Comparison of ENCODE assay signal across 8 cellular contexts in genomic region chr7:150322114-150322832, GRCh38. TPM values are rescaled to one million over a fixed set of nuclear protein-coding genes. Genes with fewer than 3 reads are reported as not detected.
DNase-seq lines count a peak whose midpoint lies in the region; ATAC-seq lines count a peak whose summit lies in the region.

No MANE protein-coding gene starts in this region.

- no peak overlapping the region for H2BK15ac ChIP-seq in mesenchymal stem cell (ENCODE audit: low read depth, poor library complexity, severe bottlenecking)

- DNase-seq in NCI-H1694 (lab: John Stamatoyannopoulos, UW) (peak; percentile 48), inferior parietal cortex (ENCODE audit: extremely low spot score) (peak; percentile 31), head of caudate nucleus (no peak), mesenchymal stem cell (no peak), putamen (ENCODE audit: low spot score) (no peak)
- DNase-seq in activated T-cell treated with anti-CD3 and anti-CD28 coated beads, Interleukin-2, amount 50 U/mL, for 48 hours: peak; percentile 72 to 74
- DNase-seq in stimulated activated CD8-positive, alpha-beta memory T cell treated with anti-CD3 and anti-CD28 coated beads, Interleukin-2, amount 100 ng/mL, for 48 hours (ENCODE audit: low read depth in 2 of 2): peak; percentile 20 to 46

- H3K4me3 ChIP-seq in mesenchymal stem cell (ENCODE audit: insufficient read depth in 1 of 2, low read depth in 1 of 2, low read length in 2 of 2): no peak overlapping the region

- no peak overlapping the region for H3K14ac ChIP-seq in mesenchymal stem cell (ENCODE audit: low read length in 2 of 2)

- 84% methylated on average over 4 of the region's 4 CpGs for WGBS in mesenchymal stem cell

- H2AFZ ChIP-seq in mesenchymal stem cell (ENCODE audit: low read depth, low read length): no peak overlapping the region

- H2BK120ac ChIP-seq in mesenchymal stem cell (ENCODE audit: low read depth, low read length): no peak overlapping the region

- H4K91ac ChIP-seq in mesenchymal stem cell (ENCODE audit: low read length): no peak overlapping the region

- no peaks in the 10 kb centered on the region for H3K36me3 ChIP-seq in mesenchymal stem cell (ENCODE audit: control insufficient read depth in 1 of 2, insufficient read depth in 2 of 2, low read depth in 1 of 2, low read length in 2 of 2)

- peak overlapping the region in 1 of 2 experiments; percentile 10 for H2BK12ac ChIP-seq in mesenchymal stem cell (ENCODE audit: low read length in 2 of 2)

- peaks cover 4 to 19% of the 10 kb centered on the region in 2 experiments for H3K27me3 ChIP-seq in mesenchymal stem cell (ENCODE audit: control insufficient read depth in 1 of 2, insufficient read depth in 1 of 2, low read length in 2 of 2)

- no peak overlapping the region for H2AK5ac ChIP-seq in mesenchymal stem cell (ENCODE audit: low read length, severe bottlenecking)

- H3K4me1 ChIP-seq in mesenchymal stem cell (ENCODE audit: control insufficient read depth, insufficient read depth, low read depth, low read length): no peaks in the 10 kb centered on the region

- no peak overlapping the region for H3K27ac ChIP-seq in mesenchymal stem cell (ENCODE audit: low read length, poor library complexity, severe bottlenecking)

- no peak overlapping the region for H3K18ac ChIP-seq in mesenchymal stem cell (ENCODE audit: low read depth in 1 of 2, low read length in 2 of 2)

- no peak overlapping the region for H3K4ac ChIP-seq in mesenchymal stem cell (ENCODE audit: low read depth in 1 of 2, low read length in 2 of 2)

- H2BK5ac ChIP-seq in mesenchymal stem cell (ENCODE audit: low read depth, low read length, poor library complexity, severe bottlenecking): no peak overlapping the region

- ATAC-seq in GM19455 (IDR thresholded peaks at IDR 0.05; ENCODE audit: unreplicated experiment): peak; percentile 34

- H3K79me1 ChIP-seq in mesenchymal stem cell (replicated peaks; ENCODE audit: low read length, poor library complexity, severe bottlenecking): no peaks in the 10 kb centered on the region

- H3K4me2 ChIP-seq in mesenchymal stem cell (ENCODE audit: low read length, poor library complexity, severe bottlenecking): no peak overlapping the region

- H4K8ac ChIP-seq in mesenchymal stem cell (ENCODE audit: low read length): no peak overlapping the region

- no peak overlapping the region for H3K9ac ChIP-seq in mesenchymal stem cell (ENCODE audit: low read length)

- no peak overlapping the region for H3K23ac ChIP-seq in mesenchymal stem cell (ENCODE audit: low read length in 2 of 2)

- intact Hi-C loops in head of caudate nucleus (cut with DNase I): no loop called here

- H3K9me3 ChIP-seq in mesenchymal stem cell (ENCODE audit: control insufficient read depth, low read length): no peaks in the 10 kb centered on the region

RNA-seq across cellular contexts. Expression of gene LRRC61, which starts 0.9 kb away (rescaled TPM):
- not detected for polyA plus RNA-seq in mesenchymal stem cell (2013, experiment 1 of 2)
- not detected for polyA plus RNA-seq in mesenchymal stem cell (2013, experiment 2 of 2)

RNA-seq across cellular contexts. Expression of gene ACTR3C, which starts 1.1 kb away (rescaled TPM):
- polyA plus RNA-seq in mesenchymal stem cell (2013, experiment 1 of 2): not detected
- polyA plus RNA-seq in mesenchymal stem cell (2013, experiment 2 of 2): not detected

RNA-seq across cellular contexts. Expression of gene RARRES2, which starts 19.2 kb away (rescaled TPM):
- polyA plus RNA-seq in mesenchymal stem cell (2013, experiment 1 of 2): 155 TPM
- 162 TPM for polyA plus RNA-seq in mesenchymal stem cell (2013, experiment 2 of 2)

RNA-seq across cellular contexts. Expression of gene REPIN1, which starts 46.3 kb away (rescaled TPM):
- 68.4 TPM for polyA plus RNA-seq in mesenchymal stem cell (2013, experiment 1 of 2)
- polyA plus RNA-seq in mesenchymal stem cell (2013, experiment 2 of 2): 69.3 TPM

RNA-seq across cellular contexts. Expression of gene ZNF775, which starts 56.9 kb away (rescaled TPM):
- 5.1 TPM for polyA plus RNA-seq in mesenchymal stem cell (2013, experiment 1 of 2)
- 4.8 TPM for polyA plus RNA-seq in mesenchymal stem cell (2013, experiment 2 of 2)

Comparison
In these comparisons a context has a peak if more than half of its experiments do, and no peak if none do; other contexts are left out.
1. DNase-seq: peak in NCI-H1694 (single experiment), activated T-cell treated with anti-CD3 and anti-CD28 coated beads, Interleukin-2, amount 50 U/mL, for 48 hours (2 of 2), inferior parietal cortex (single experiment) and stimulated activated CD8-positive, alpha-beta memory T cell treated with anti-CD3 and anti-CD28 coated beads, Interleukin-2, amount 100 ng/mL, for 48 hours (2 of 2); none in head of caudate nucleus (0 of 42), mesenchymal stem cell (single experiment) and putamen (single experiment).